In the genomic region with DNA sequence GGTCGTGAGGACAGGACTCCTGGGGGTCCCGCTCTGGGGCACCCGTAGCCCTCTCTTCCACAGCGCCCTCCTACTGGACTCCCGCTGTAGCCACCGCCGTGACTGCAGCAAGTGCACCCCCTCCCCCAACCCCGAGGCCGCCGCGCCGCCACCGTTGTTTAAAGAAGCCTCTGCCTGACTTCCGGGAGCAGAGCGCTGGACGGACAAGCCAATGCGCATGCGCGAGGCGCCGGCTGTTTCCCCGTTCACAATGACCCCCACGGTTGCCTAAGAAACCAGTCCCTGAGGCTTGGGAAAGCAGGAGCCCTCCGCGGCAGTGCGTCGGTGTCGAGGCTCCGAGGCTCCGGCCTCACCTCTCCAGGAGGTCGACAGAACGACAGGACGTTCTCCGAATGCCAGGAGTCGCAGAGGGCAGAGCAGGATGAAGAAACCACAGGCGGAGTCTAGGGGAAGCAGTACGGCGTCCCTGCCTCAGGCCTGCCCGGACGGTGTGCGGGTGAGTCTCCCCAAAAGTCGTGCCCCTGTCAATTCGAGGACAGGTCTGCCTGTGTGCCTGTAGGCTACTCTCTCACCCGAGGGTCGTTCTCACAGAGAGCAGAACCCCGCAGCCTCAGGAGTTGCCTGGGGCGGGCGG, we compare ENCODE assay signal across 8 cellular contexts.
A peak's percentile ranks its signal among the peaks of the same experiment; 100 is the strongest.
DNase-seq lines count a peak whose midpoint lies in the region; ATAC-seq and TF ChIP-seq lines count a peak whose summit lies in the region.

No MANE protein-coding gene starts in this region.

- no peak for ATAC-seq in GM18909 (IDR thresholded peaks at IDR 0.05; ENCODE audit: poor library complexity, unreplicated experiment)

- DNase-seq in AG09319 (ENCODE audit: extremely low read depth, low read depth) (peak; percentile 36), RPMI7951 (ENCODE audit: low read depth) (peak; percentile 55), cardiac fibroblast (ENCODE audit: low read depth in 2 of 2) (peak; percentile 33 to 69), SJCRH30 (no peak)
- DNase-seq in stimulated activated naive CD4-positive, alpha-beta T cell (lab: John Stamatoyannopoulos, UW), result peak in 4 of 6 experiments; percentile 8 to 35 (median 12)
- no peak for DNase-seq in NK-92 treated with Interleukin-12 subunit alpha and Interleukin-12 subunit beta, amount 100 ng/mL, for 24 hours (lab: John Stamatoyannopoulos, UW)

- TF ChIP-seq CTCF in AG09319 (IDR thresholded peaks at IDR 0.05; ENCODE audit: low read depth, low read length), result no peak
- no peak for TF ChIP-seq CTCF in cardiac fibroblast (IDR thresholded peaks at IDR 0.05; ENCODE audit: low read depth, low read length)

- H3K9me3 ChIP-seq in mucosa of rectum (ENCODE audit: control insufficient read depth in 2 of 2, low read length in 2 of 2) (peaks cover 6 to 13% of the 10 kb centered on the region in 2 donors), SJCRH30 (replicated peaks) (peaks cover 12% of the 10 kb centered on the region; the same call in 1 of the 2 replicates)

- H3K36me3 ChIP-seq in mucosa of rectum (ENCODE audit: control insufficient read depth in 2 of 2, insufficient read depth in 2 of 2, low read length in 2 of 2), result no peaks in the 10 kb centered on the region
- H3K36me3 ChIP-seq in SJCRH30, result no peaks in the 10 kb centered on the region

- H3K9ac ChIP-seq in mucosa of rectum (ENCODE audit: low read depth in 1 of 2, low read length in 2 of 2), result no peak overlapping the region

- H3K4me3 ChIP-seq in cardiac fibroblast (replicated peaks in 1 of 2; ENCODE audit: low read depth in 2 of 2, low read length in 2 of 2) (peak overlapping the region; percentile 5 to 40), mucosa of rectum (ENCODE audit: low read length in 2 of 2) (peak overlapping the region; percentile 43 to 64), SJCRH30 (no peak overlapping the region)

- H3K27me3 ChIP-seq in mucosa of rectum (ENCODE audit: control insufficient read depth in 2 of 2, insufficient read depth in 2 of 2, low read length in 2 of 2) (no peaks in the 10 kb centered on the region), SJCRH30 (no peaks in the 10 kb centered on the region)

- no peaks in the 10 kb centered on the region for H3K4me1 ChIP-seq in mucosa of rectum (ENCODE audit: control insufficient read depth in 2 of 2, insufficient read depth in 2 of 2, low read length in 2 of 2)
- no peaks in the 10 kb centered on the region for H3K4me1 ChIP-seq in SJCRH30

- H3K27ac ChIP-seq in mucosa of rectum (ENCODE audit: low read depth in 2 of 2, low read length in 2 of 2) (no peak overlapping the region), SJCRH30 (no peak overlapping the region)

Comparison
In these comparisons a context has a peak if more than half of its experiments do, and no peak if none do; other contexts are left out.
1. DNase-seq: peak in AG09319 (single experiment), RPMI7951 (single experiment), cardiac fibroblast (2 of 2) and stimulated activated naive CD4-positive, alpha-beta T cell (4 of 6); none in NK-92 treated with Interleukin-12 subunit alpha and Interleukin-12 subunit beta, amount 100 ng/mL, for 24 hours (single experiment) and SJCRH30 (0 of 2).